1 cellular context compared by ENCODE assay signal in genomic region chr16:77227745-77228144, GRCh38.
A peak's percentile ranks its signal among the peaks of the same experiment; 100 is the strongest.
TF ChIP-seq lines count a peak whose summit lies in the region.

No MANE protein-coding gene starts in this region.

TF ChIP-seq in GM12878, 131 proteins besides CTCF, POLR2A, EP300 and RAD21 (continued from another document):
- TF ChIP-seq MEF2B (IDR thresholded peaks at IDR 0.05; ENCODE audit: partially characterized antibody, poor library complexity, severe bottlenecking) (peak; percentile 52), DPF2 (IDR thresholded peaks at IDR 0.05) (0 out of 2 replicates have a peak, but pooled peaks have one; percentile 14), ZBED1 (IDR thresholded peaks at IDR 0.05; ENCODE audit: borderline replicate concordance) (no peak), EGR1 (IDR thresholded peaks at IDR 0.05; ENCODE audit: borderline replicate concordance in 1 of 2, low read depth in 2 of 2, low read length in 2 of 2) (no peak), ETV6 (conservative IDR thresholded peaks at IDR 0.05 in 1 of 2, IDR thresholded peaks at IDR 0.05 in 1 of 2; ENCODE audit: borderline replicate concordance in 1 of 2, low read depth in 1 of 2) (no peak)
